8 cellular contexts compared by ENCODE assay signal in genomic region chr22:30265851-30266444, GRCh38. TPM values are rescaled to one million over a fixed set of nuclear protein-coding genes. Genes with fewer than 3 reads are reported as not detected.
A peak's percentile ranks its signal among the peaks of the same experiment; 100 is the strongest.
DNase-seq lines count a peak whose midpoint lies in the region; ATAC-seq and TF ChIP-seq lines count a peak whose summit lies in the region.
"Had no signal": no experiment of that assay in that cellular context is flagged by ENCODE, and none has a peak within 500 bp of the region (broad histone marks: within the 10 kb centered on the region; RNA-seq: fewer than 3 reads in every experiment).

No MANE protein-coding gene starts in this region.

- peak; percentile 92 to 94 for DNase-seq in HL-60 (ENCODE audit: low read depth in 1 of 2, low spot score in 1 of 2)
- peak; percentile 88 for DNase-seq in activated CD4-positive, alpha-beta memory T cell treated with anti-CD3 and anti-CD28 coated beads, Interleukin-2, amount 10 ng/mL, durations not matched to agents 7 days and 5 days
- DNase-seq in stimulated activated CD4-positive, alpha-beta T cell treated with anti-CD3 and anti-CD28 coated beads, Interleukin-4, amount 100 ng/mL, for 4 hours = peak; percentile 79 to 88
- no peak for DNase-seq in globus pallidus (ENCODE audit: low spot score)
- DNase-seq in G401 (ENCODE audit: low spot score) = no peak

- H3K27me3 ChIP-seq in HL-60 (ENCODE audit: insufficient read depth, poor library complexity, severe bottlenecking) (no peaks in the 10 kb centered on the region), gastroesophageal sphincter (peaks cover 5% of the 10 kb centered on the region)

- peaks cover 80% of the 10 kb centered on the region for H3K36me3 Mint-ChIP-seq in activated CD4-positive, alpha-beta memory T cell treated with anti-CD3 and anti-CD28 coated beads, Interleukin-2, amount 10 ng/mL, durations not matched to agents 7 days and 5 days (ENCODE audit: low read depth)

- in situ Hi-C loops in G401 (cut with HindIII; ENCODE audit: low sequenced_read_pairs) = no loop called here

- peaks cover 67% of the 10 kb centered on the region for H3K4me1 Mint-ChIP-seq in activated CD4-positive, alpha-beta memory T cell treated with anti-CD3 and anti-CD28 coated beads, Interleukin-2, amount 10 ng/mL, durations not matched to agents 7 days and 5 days

- CTCF ChIA-PET in activated CD4-positive, alpha-beta memory T cell treated with anti-CD3 and anti-CD28 coated beads, Interleukin-2, amount 10 ng/mL, durations not matched to agents 7 days and 5 days (lab: Charles Lee) = interaction anchor here (0.6 to 5.9 kb wide), 3 partner anchors 11 to 22 kb away, joined by 3 to 50 read pairs (median 36); partner anchors contain the start of gene CASTOR1

- H3K27ac Mint-ChIP-seq in activated CD4-positive, alpha-beta memory T cell treated with anti-CD3 and anti-CD28 coated beads, Interleukin-2, amount 10 ng/mL, durations not matched to agents 7 days and 5 days = peak overlapping the region; percentile 100

- H3K9me3 ChIP-seq in gastroesophageal sphincter = no peaks in the 10 kb centered on the region

- H3K27ac ChIP-seq in HL-60 (replicated peaks) = peak overlapping the region; percentile 90
- peak overlapping the region in 3 of 4 donors; percentile 24 to 66 (median 48) for H3K27ac ChIP-seq in gastroesophageal sphincter

- no CpG with 5 or more reads among the region's 24 CpGs for WGBS in gastroesophageal sphincter (ENCODE audit: low coverage in 1 of 2), 2 donors

- peak overlapping the region; percentile 99 for H3K4me3 Mint-ChIP-seq in activated CD4-positive, alpha-beta memory T cell treated with anti-CD3 and anti-CD28 coated beads, Interleukin-2, amount 10 ng/mL, durations not matched to agents 7 days and 5 days

- no peak for TF ChIP-seq CTCF in HL-60 (IDR thresholded peaks at IDR 0.05; ENCODE audit: insufficient read depth, low read length)
- TF ChIP-seq CTCF in gastroesophageal sphincter (IDR thresholded peaks at IDR 0.05) = no peak

- POLR2A ChIA-PET in activated CD4-positive, alpha-beta memory T cell treated with anti-CD3 and anti-CD28 coated beads, Interleukin-2, amount 10 ng/mL, durations not matched to agents 7 days and 5 days (lab: Charles Lee) = interaction anchor here (0.9 to 8.9 kb wide), 7 partner anchors 17 to 161 kb away, joined by 3 to 253 read pairs (median 15); partner anchors contain the start of genes CASTOR1, CCDC157 and SF3A1

- H3K4me1 ChIP-seq in gastroesophageal sphincter = peaks cover 0 to 9% (median 6%) of the 10 kb centered on the region in 3 donors

- peak in 1 of 2 donors; percentile 20 for TF ChIP-seq POLR2A in gastroesophageal sphincter (IDR thresholded peaks at IDR 0.05)

- no peaks in the 10 kb centered on the region for H3K9me3 Mint-ChIP-seq in activated CD4-positive, alpha-beta memory T cell treated with anti-CD3 and anti-CD28 coated beads, Interleukin-2, amount 10 ng/mL, durations not matched to agents 7 days and 5 days

- no peaks in the 10 kb centered on the region for H3K27me3 Mint-ChIP-seq in activated CD4-positive, alpha-beta memory T cell treated with anti-CD3 and anti-CD28 coated beads, Interleukin-2, amount 10 ng/mL, durations not matched to agents 7 days and 5 days

- H3K4me3 ChIP-seq in HL-60 (replicated peaks; ENCODE audit: insufficient read depth, low read length) (peak overlapping the region; percentile 61), gastroesophageal sphincter (peak overlapping the region in 1 of 2 donors; percentile 39)

- H3K36me3 ChIP-seq in gastroesophageal sphincter = no peaks in the 10 kb centered on the region

- peak; percentile 65 for ATAC-seq in GM19452 (IDR thresholded peaks at IDR 0.05; ENCODE audit: unreplicated experiment)
- no peak for ATAC-seq in gastroesophageal sphincter

- no peak for TF ChIP-seq EP300 in gastroesophageal sphincter (IDR thresholded peaks at IDR 0.05)

RNA-seq across cellular contexts. Expression of gene OSM, which starts 0.7 kb away (rescaled TPM):
- total RNA-seq in activated CD4-positive, alpha-beta memory T cell treated with anti-CD3 and anti-CD28 coated beads, Interleukin-2, amount 10 ng/mL, durations not matched to agents 7 days and 5 days = 100 to 1,000 TPM; 103 to 107 TPM
- 1 to 10 TPM in 2 of 4 donors, not detected in 2; 4.1 to 7.7 TPM for total RNA-seq in gastroesophageal sphincter
- not detected in 2 replicates for total RNA-seq in G401 (2014; rRNA removed; shearing (Covaris generic))
- total RNA-seq: bronchial epithelial cell had no signal

RNA-seq across cellular contexts. Expression of gene LIF, which starts 19.4 kb away (rescaled TPM):
- total RNA-seq in activated CD4-positive, alpha-beta memory T cell treated with anti-CD3 and anti-CD28 coated beads, Interleukin-2, amount 10 ng/mL, durations not matched to agents 7 days and 5 days = 10 to 100 TPM; 94.6 to 94.8 TPM
- total RNA-seq in gastroesophageal sphincter = 10 to 100 TPM in 1 of 4 donors, under 1 TPM in 2, not detected in 1; 0.58 to 15.8 (median 0.59) TPM
- 24.5 and 36.5 TPM in 2 replicates for total RNA-seq in G401 (2014; rRNA removed; shearing (Covaris generic))

RNA-seq across cellular contexts. Expression of gene CASTOR1, which starts 23.4 kb away (rescaled TPM):
- 10 to 100 TPM; 14.2 to 14.6 TPM for total RNA-seq in activated CD4-positive, alpha-beta memory T cell treated with anti-CD3 and anti-CD28 coated beads, Interleukin-2, amount 10 ng/mL, durations not matched to agents 7 days and 5 days
- total RNA-seq in gastroesophageal sphincter = 10 to 100 TPM; 12.9 to 17.1 (median 16.2) TPM
- total RNA-seq in G401 (2014; rRNA removed; shearing (Covaris generic)) = 9.8 and 11.3 TPM in 2 replicates

Comparison
In these comparisons a context has a peak if more than half of its experiments do, and no peak if none do; other contexts are left out.
1. DNase-seq: peak in HL-60 (2 of 2), activated CD4-positive, alpha-beta memory T cell treated with anti-CD3 and anti-CD28 coated beads, Interleukin-2, amount 10 ng/mL, durations not matched to agents 7 days and 5 days (single experiment) and stimulated activated CD4-positive, alpha-beta T cell treated with anti-CD3 and anti-CD28 coated beads, Interleukin-4, amount 100 ng/mL, for 4 hours (2 of 2); none in globus pallidus (single experiment) and G401 (single experiment).
2. RNA of gene OSM, which starts 0.7 kb away (total RNA-seq): 103 to 107 TPM in activated CD4-positive, alpha-beta memory T cell treated with anti-CD3 and anti-CD28 coated beads, Interleukin-2, amount 10 ng/mL, durations not matched to agents 7 days and 5 days; 4.1 to 7.7 TPM in gastroesophageal sphincter and not detected in G401; every median in the first group is over 10 times any median in the second.